ENCODE assay signal across 14 cellular contexts in genomic region chr18:36993068-36993467, GRCh38.
DNase-seq lines count a peak whose midpoint lies in the region; ATAC-seq and TF ChIP-seq lines count a peak whose summit lies in the region.
"Had no signal": no experiment of that assay in that cellular context is flagged by ENCODE, and none has a peak within 500 bp of the region (broad histone marks: within the 10 kb centered on the region; RNA-seq: fewer than 3 reads in every experiment).

No MANE protein-coding gene starts in this region.

- no peaks in the 10 kb centered on the region for H3K27me3 ChIP-seq in right atrium auricular region
- H3K27me3 ChIP-seq: body of pancreas, gastroesophageal sphincter, testis had no signal

- no peaks in the 10 kb centered on the region for H3K9me3 ChIP-seq in right atrium auricular region
- H3K9me3 ChIP-seq: body of pancreas, testis had no signal

- H3K27ac ChIP-seq in right atrium auricular region = no peak overlapping the region
- H3K27ac ChIP-seq: body of pancreas, gastroesophageal sphincter, parathyroid adenoma, testis had no signal

- DNase-seq in COLO829 (ENCODE audit: low spot score) (peak; percentile 2), HFF-Myc (ENCODE audit: extremely low read depth, low read depth) (peak; percentile 2), foreskin melanocyte (peak; percentile 31), NCI-H1436 treated with DMSO at 0.1 percent for 48 hours (lab: John Stamatoyannopoulos, UW) (no peak), glomerular visceral epithelial cell (ENCODE audit: extremely low spot score) (no peak), right atrium auricular region (ENCODE audit: low spot score) (no peak)
- DNase-seq: body of pancreas, C1 segment of cervical spinal cord, NCI-H2029, testis had no signal

- no peaks in the 10 kb centered on the region for H3K36me3 ChIP-seq in right atrium auricular region

- no peaks in the 10 kb centered on the region for H3K4me1 ChIP-seq in right atrium auricular region
- H3K4me1 ChIP-seq: body of pancreas, gastroesophageal sphincter, parathyroid adenoma, testis had no signal

- peak; percentile 86 for ATAC-seq in SK-N-SH treated with all-trans-retinoic acid at 6 μM for 48 hours
- ATAC-seq in GM18511 (IDR thresholded peaks at IDR 0.05; ENCODE audit: unreplicated experiment) = no peak
- ATAC-seq: body of pancreas, gastroesophageal sphincter had no signal

- TF ChIP-seq CTCF in HFF-Myc (IDR thresholded peaks at IDR 0.05; ENCODE audit: low read depth, low read length, missing control alignments) = no peak
- no peak for TF ChIP-seq CTCF in right atrium auricular region (IDR thresholded peaks at IDR 0.05)

- H3K4me3 ChIP-seq in HFF-Myc (replicated peaks; ENCODE audit: low read depth, low read length) = no peak overlapping the region
- no peak overlapping the region for H3K4me3 ChIP-seq in right atrium auricular region
- H3K4me3 ChIP-seq: body of pancreas, gastroesophageal sphincter, testis had no signal

TF ChIP-seq in SK-N-SH treated with all-trans-retinoic acid at 6 μM for 48 hours, 23 proteins besides CTCF, POLR2A, EP300 and RAD21:
- TF ChIP-seq GLIS3 (CRISPR knock-in tag; IDR thresholded peaks at IDR 0.05) (no peak), OSR1 (CRISPR knock-in tag; IDR thresholded peaks at IDR 0.05) (no peak), ZC3H10 (CRISPR knock-in tag; IDR thresholded peaks at IDR 0.05) (no peak), CSRNP3 (CRISPR knock-in tag; IDR thresholded peaks at IDR 0.05) (no peak), ZFP3 (CRISPR knock-in tag; IDR thresholded peaks at IDR 0.05) (no peak), TSHZ2 (CRISPR knock-in tag; IDR thresholded peaks at IDR 0.05) (no peak), SNAI2 (CRISPR knock-in tag; IDR thresholded peaks at IDR 0.05) (no peak), ARNTL (CRISPR knock-in tag; IDR thresholded peaks at IDR 0.05; ENCODE audit: borderline replicate concordance, low read depth) (no peak), ZNF8 (CRISPR knock-in tag; IDR thresholded peaks at IDR 0.05) (no peak), ZFP30 (CRISPR knock-in tag; IDR thresholded peaks at IDR 0.05) (no peak), PPARA (CRISPR knock-in tag; IDR thresholded peaks at IDR 0.05; ENCODE audit: borderline replicate concordance) (no peak), TOX (CRISPR knock-in tag; IDR thresholded peaks at IDR 0.05; ENCODE audit: borderline replicate concordance) (no peak)

Comparison
In these comparisons a context has a peak if more than half of its experiments do, and no peak if none do; other contexts are left out.
1. DNase-seq: peak in COLO829 (single experiment), HFF-Myc (single experiment) and foreskin melanocyte (single experiment); none in NCI-H1436 treated with DMSO at 0.1 percent for 48 hours (single experiment), glomerular visceral epithelial cell (single experiment) and right atrium auricular region (single experiment).